Comparison of ENCODE assay signal across 1 cellular context in genomic region chr3:138593488-138594149, GRCh38.
TF ChIP-seq lines count a peak whose summit lies in the region.

No MANE protein-coding gene starts in this region.

TF ChIP-seq in HCT116, 20 proteins besides CTCF, POLR2A, EP300 and RAD21 (continued from another document):
- no peak for TF ChIP-seq REST (IDR thresholded peaks at IDR 0.05; ENCODE audit: low read depth)
- TF ChIP-seq EZH2phosphoT487 (IDR thresholded peaks at IDR 0.05; ENCODE audit: borderline replicate concordance): no peak
- TF ChIP-seq SRF (IDR thresholded peaks at IDR 0.05; ENCODE audit: low read depth): no peak
- no peak; the same call in 1 of the 2 replicates for TF ChIP-seq EGR1 (IDR thresholded peaks at IDR 0.05; ENCODE audit: low read depth)
- no peak for TF ChIP-seq SP1 (IDR thresholded peaks at IDR 0.05; ENCODE audit: low read depth)
- no peak for TF ChIP-seq ZNF274 (IDR thresholded peaks at IDR 0.05; ENCODE audit: low read depth, low read length)
- TF ChIP-seq MAX (IDR thresholded peaks at IDR 0.05): no peak
TF ChIP-seq in HCT116: peak in this region for 0.
